Comparison of ENCODE assay signal across 8 cellular contexts in the genomic region with DNA sequence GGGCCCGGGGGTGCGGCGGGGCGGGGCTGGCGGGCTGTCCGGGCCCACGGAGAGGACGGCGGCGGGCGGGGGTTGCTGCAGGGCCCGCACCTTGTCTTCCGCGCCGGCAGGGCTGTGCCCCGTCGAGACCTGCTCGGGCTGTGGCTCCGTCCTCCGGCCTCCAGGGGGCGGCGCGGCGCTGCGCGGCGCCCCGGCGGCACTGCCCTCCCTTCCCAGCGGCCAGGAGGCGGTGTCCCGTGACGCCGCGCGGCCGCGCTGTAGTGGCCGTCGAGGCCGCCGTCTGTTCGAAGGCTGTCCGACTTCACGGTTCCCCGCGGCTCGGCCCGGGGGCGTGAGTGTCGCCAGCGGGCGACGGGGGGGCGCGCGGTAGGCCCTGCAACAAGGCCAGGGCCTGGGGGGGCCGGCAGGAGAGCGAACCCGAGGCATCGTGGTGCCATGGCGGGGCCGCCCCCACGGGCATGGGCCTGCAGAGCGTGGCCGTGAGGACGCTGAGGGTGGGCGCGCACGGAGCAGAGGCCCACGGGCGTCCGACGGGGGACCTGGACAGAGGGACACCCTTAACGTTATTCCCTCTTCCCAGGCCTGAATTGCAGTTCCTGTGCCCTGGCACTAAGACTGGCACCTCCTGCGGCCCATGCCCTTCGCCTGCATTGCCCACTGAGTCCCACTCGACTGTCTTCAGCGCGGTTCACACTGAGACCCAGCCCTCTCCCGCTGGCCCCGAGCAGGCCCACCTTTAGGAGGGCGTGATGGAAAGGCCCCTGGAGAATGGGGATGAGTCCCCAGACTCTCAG. TPM values are rescaled to one million over a fixed set of nuclear protein-coding genes. Genes with fewer than 3 reads are reported as not detected.
A peak's percentile ranks its signal among the peaks of the same experiment; 100 is the strongest.
DNase-seq lines count a peak whose midpoint lies in the region; ATAC-seq and TF ChIP-seq lines count a peak whose summit lies in the region.

A gene with protein sequence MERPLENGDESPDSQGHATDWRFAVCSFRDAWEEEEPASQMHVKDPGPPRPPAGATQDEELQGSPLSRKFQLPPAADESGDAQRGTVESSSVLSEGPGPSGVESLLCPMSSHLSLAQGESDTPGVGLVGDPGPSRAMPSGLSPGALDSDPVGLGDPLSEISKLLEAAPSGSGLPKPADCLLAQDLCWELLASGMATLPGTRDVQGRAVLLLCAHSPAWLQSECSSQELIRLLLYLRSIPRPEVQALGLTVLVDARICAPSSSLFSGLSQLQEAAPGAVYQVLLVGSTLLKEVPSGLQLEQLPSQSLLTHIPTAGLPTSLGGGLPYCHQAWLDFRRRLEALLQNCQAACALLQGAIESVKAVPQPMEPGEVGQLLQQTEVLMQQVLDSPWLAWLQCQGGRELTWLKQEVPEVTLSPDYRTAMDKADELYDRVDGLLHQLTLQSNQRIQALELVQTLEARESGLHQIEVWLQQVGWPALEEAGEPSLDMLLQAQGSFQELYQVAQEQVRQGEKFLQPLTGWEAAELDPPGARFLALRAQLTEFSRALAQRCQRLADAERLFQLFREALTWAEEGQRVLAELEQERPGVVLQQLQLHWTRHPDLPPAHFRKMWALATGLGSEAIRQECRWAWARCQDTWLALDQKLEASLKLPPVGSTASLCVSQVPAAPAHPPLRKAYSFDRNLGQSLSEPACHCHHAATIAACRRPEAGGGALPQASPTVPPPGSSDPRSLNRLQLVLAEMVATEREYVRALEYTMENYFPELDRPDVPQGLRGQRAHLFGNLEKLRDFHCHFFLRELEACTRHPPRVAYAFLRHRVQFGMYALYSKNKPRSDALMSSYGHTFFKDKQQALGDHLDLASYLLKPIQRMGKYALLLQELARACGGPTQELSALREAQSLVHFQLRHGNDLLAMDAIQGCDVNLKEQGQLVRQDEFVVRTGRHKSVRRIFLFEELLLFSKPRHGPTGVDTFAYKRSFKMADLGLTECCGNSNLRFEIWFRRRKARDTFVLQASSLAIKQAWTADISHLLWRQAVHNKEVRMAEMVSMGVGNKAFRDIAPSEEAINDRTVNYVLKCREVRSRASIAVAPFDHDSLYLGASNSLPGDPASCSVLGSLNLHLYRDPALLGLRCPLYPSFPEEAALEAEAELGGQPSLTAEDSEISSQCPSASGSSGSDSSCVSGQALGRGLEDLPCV (plus strand): TSS at position 237 of the 794 bp plus-strand sequence. CDS start 513 bp downstream, at position 750.

- H3K27me3 ChIP-seq in CD8-positive, alpha-beta T cell (ENCODE audit: insufficient read depth, low read length): no peaks in the 10 kb centered on the region
- H3K27me3 ChIP-seq in Peyer's patch: no peaks in the 10 kb centered on the region
- peaks cover 23% of the 10 kb centered on the region for H3K27me3 ChIP-seq in neural progenitor cell

- no peaks in the 10 kb centered on the region for H4K20me1 ChIP-seq in neural progenitor cell (ENCODE audit: low read depth)

- peak; percentile 97 for ATAC-seq in CD8-positive, alpha-beta T cell
- ATAC-seq in GM19452 (IDR thresholded peaks at IDR 0.05; ENCODE audit: unreplicated experiment): peak; percentile 81

- no peak within 1 kb of the TSS for H3K9ac ChIP-seq in neural progenitor cell

- peaks cover 5% of the 10 kb centered on the region for H3K36me3 ChIP-seq in CD8-positive, alpha-beta T cell (ENCODE audit: insufficient read depth, low read length)
- H3K36me3 ChIP-seq in Peyer's patch (no peaks in the 10 kb centered on the region), neural progenitor cell (no peaks in the 10 kb centered on the region)

- peaks cover 33% of the 10 kb centered on the region for H3K36me3 Mint-ChIP-seq in CD8-positive, alpha-beta T cell
- peaks cover 16% of the 10 kb centered on the region for H3K36me3 Mint-ChIP-seq in activated T-helper 1 cell treated with anti-CD3 and anti-CD28 coated beads, Interleukin-12 subunit alpha, Interleukin-12 subunit beta, Interleukin-2, Interleukin-4 antibody, amounts not matched to agents 30 ng/mL and 10 ng/mL and 1 ng/mL, durations not matched to agents 14 hours and 24 hours and 36 hours (ENCODE audit: low read depth)
- no peaks in the 10 kb centered on the region for H3K36me3 Mint-ChIP-seq in neural progenitor cell

- peaks cover 21% of the 10 kb centered on the region for H3K4me1 ChIP-seq in CD8-positive, alpha-beta T cell (ENCODE audit: insufficient read depth, low read length)
- H3K4me1 ChIP-seq in Peyer's patch (peaks cover 0 to 27% (median 7%) of the 10 kb centered on the region in 4 donors), neural progenitor cell (no peaks in the 10 kb centered on the region)

- H3K4me2 ChIP-seq in neural progenitor cell: peak within 1 kb of the TSS; percentile 83

- CTCF ChIA-PET in CD8-positive, alpha-beta T cell (lab: Charles Lee): interaction anchor here (1.0 to 1.5 kb wide), 3 partner anchors 8 to 11 kb away, joined by 4 to 10 read pairs (median 4); no protein-coding TSS in a partner anchor

- intact Hi-C loops in CD8-positive, alpha-beta T cell (cut with DNase I, micrococcal nuclease): loop anchor here (1.0 to 5.0 kb wide), 5 partner anchors 32 to 188 kb away; a partner anchor contains a TSS
- intact Hi-C loops in activated T-helper 1 cell treated with anti-CD3 and anti-CD28 coated beads, Interleukin-12 subunit alpha, Interleukin-12 subunit beta, Interleukin-2, Interleukin-4 antibody, amounts not matched to agents 30 ng/mL and 10 ng/mL and 1 ng/mL, durations not matched to agents 14 hours and 24 hours and 36 hours (cut with micrococcal nuclease): loop anchor here (1.0 to 5.0 kb wide), 7 partner anchors 32 to 202 kb away; a partner anchor contains a TSS

- H2AFZ ChIP-seq in neural progenitor cell (replicated peaks): peak within 1 kb of the TSS; percentile 91

- H3F3A ChIP-seq in neural progenitor cell (ENCODE audit: low read depth): no peaks in the 10 kb centered on the region

- H3K79me2 ChIP-seq in neural progenitor cell (ENCODE audit: low read depth): no peaks in the 10 kb centered on the region

- H3K4me3 Mint-ChIP-seq in CD8-positive, alpha-beta T cell: peak within 1 kb of the TSS; percentile 82
- H3K4me3 Mint-ChIP-seq in activated T-helper 1 cell treated with anti-CD3 and anti-CD28 coated beads, Interleukin-12 subunit alpha, Interleukin-12 subunit beta, Interleukin-2, Interleukin-4 antibody, amounts not matched to agents 30 ng/mL and 10 ng/mL and 1 ng/mL, durations not matched to agents 14 hours and 24 hours and 36 hours: peak within 1 kb of the TSS; percentile 88
- H3K4me3 Mint-ChIP-seq in neural progenitor cell: peak within 1 kb of the TSS; percentile 69

- no peaks in the 10 kb centered on the region for H3K9me3 Mint-ChIP-seq in CD8-positive, alpha-beta T cell
- H3K9me3 Mint-ChIP-seq in activated T-helper 1 cell treated with anti-CD3 and anti-CD28 coated beads, Interleukin-12 subunit alpha, Interleukin-12 subunit beta, Interleukin-2, Interleukin-4 antibody, amounts not matched to agents 30 ng/mL and 10 ng/mL and 1 ng/mL, durations not matched to agents 14 hours and 24 hours and 36 hours: no peaks in the 10 kb centered on the region
- no peaks in the 10 kb centered on the region for H3K9me3 Mint-ChIP-seq in neural progenitor cell

- peaks cover 17% of the 10 kb centered on the region for H3K4me1 Mint-ChIP-seq in CD8-positive, alpha-beta T cell (ENCODE audit: low read depth)
- H3K4me1 Mint-ChIP-seq in activated T-helper 1 cell treated with anti-CD3 and anti-CD28 coated beads, Interleukin-12 subunit alpha, Interleukin-12 subunit beta, Interleukin-2, Interleukin-4 antibody, amounts not matched to agents 30 ng/mL and 10 ng/mL and 1 ng/mL, durations not matched to agents 14 hours and 24 hours and 36 hours (ENCODE audit: low read depth): peaks cover 30% of the 10 kb centered on the region
- H3K4me1 Mint-ChIP-seq in neural progenitor cell: no peaks in the 10 kb centered on the region

- peak; percentile 58 to 89 (median 79) for DNase-seq in CD8-positive, alpha-beta T cell
- peak in 72 of 76 experiments; percentile 24 to 86 (median 71) for DNase-seq in HUDEP-2 (lab: John Stamatoyannopoulos, UW; ENCODE audit: unreplicated experiment in 76 of 76)
- peak; percentile 61 to 88 (median 87) for DNase-seq in Peyer's patch
- DNase-seq in activated T-helper 1 cell treated with anti-CD3 and anti-CD28 coated beads, Interleukin-12 subunit alpha, Interleukin-12 subunit beta, Interleukin-2, Interleukin-4 antibody, amounts not matched to agents 30 ng/mL and 10 ng/mL and 1 ng/mL, durations not matched to agents 14 hours and 24 hours and 36 hours (ENCODE audit: low spot score): peak; percentile 80
- DNase-seq in fibroblast of the aortic adventitia (ENCODE audit: low read depth): peak; percentile 59
- peak; percentile 86 for DNase-seq in neural progenitor cell (ENCODE audit: low spot score)
- DNase-seq in stromal cell of bone marrow (ENCODE audit: low read depth): peak; percentile 54

- no peaks in the 10 kb centered on the region for H3K9me3 ChIP-seq in CD8-positive, alpha-beta T cell (ENCODE audit: low read length)
- no peaks in the 10 kb centered on the region for H3K9me3 ChIP-seq in Peyer's patch
- no peaks in the 10 kb centered on the region for H3K9me3 ChIP-seq in neural progenitor cell (ENCODE audit: low read depth)

- POLR2A ChIA-PET in CD8-positive, alpha-beta T cell (lab: Charles Lee): no interaction called here

- TF ChIP-seq POLR2A in Peyer's patch (IDR thresholded peaks at IDR 0.05): no peak

- peak; percentile 60 for TF ChIP-seq CTCF in CD8-positive, alpha-beta T cell (IDR thresholded peaks at IDR 0.05)
- TF ChIP-seq CTCF in Peyer's patch (IDR thresholded peaks at IDR 0.05): peak; percentile 78 to 96 (median 92)
- peak; percentile 49 for TF ChIP-seq CTCF in fibroblast of the aortic adventitia (IDR thresholded peaks at IDR 0.05; ENCODE audit: insufficient read depth, low read length)
- peak; percentile 65 for TF ChIP-seq CTCF in neural progenitor cell (IDR thresholded peaks at IDR 0.05)

- peak within 1 kb of the TSS; percentile 66 for H3K27ac Mint-ChIP-seq in CD8-positive, alpha-beta T cell
- peak within 1 kb of the TSS; percentile 86 for H3K27ac Mint-ChIP-seq in activated T-helper 1 cell treated with anti-CD3 and anti-CD28 coated beads, Interleukin-12 subunit alpha, Interleukin-12 subunit beta, Interleukin-2, Interleukin-4 antibody, amounts not matched to agents 30 ng/mL and 10 ng/mL and 1 ng/mL, durations not matched to agents 14 hours and 24 hours and 36 hours
- no peak within 1 kb of the TSS for H3K27ac Mint-ChIP-seq in neural progenitor cell

- H3K27me3 Mint-ChIP-seq in CD8-positive, alpha-beta T cell (ENCODE audit: low read depth): no peaks in the 10 kb centered on the region
- H3K27me3 Mint-ChIP-seq in activated T-helper 1 cell treated with anti-CD3 and anti-CD28 coated beads, Interleukin-12 subunit alpha, Interleukin-12 subunit beta, Interleukin-2, Interleukin-4 antibody, amounts not matched to agents 30 ng/mL and 10 ng/mL and 1 ng/mL, durations not matched to agents 14 hours and 24 hours and 36 hours (ENCODE audit: insufficient read depth): no peaks in the 10 kb centered on the region
- H3K27me3 Mint-ChIP-seq in neural progenitor cell (ENCODE audit: insufficient read depth, low read depth): peaks cover 24% of the 10 kb centered on the region

- H3K27ac ChIP-seq in CD8-positive, alpha-beta T cell (ENCODE audit: low read depth, low read length): peak within 1 kb of the TSS; percentile 53
- H3K27ac ChIP-seq in Peyer's patch: peak within 1 kb of the TSS; percentile 33 to 75 (median 61)
- H3K27ac ChIP-seq in neural progenitor cell: no peak within 1 kb of the TSS

- peak within 1 kb of the TSS; percentile 84 for H3K4me3 ChIP-seq in CD8-positive, alpha-beta T cell (ENCODE audit: low read depth, low read length)
- H3K4me3 ChIP-seq in Peyer's patch (peak within 1 kb of the TSS; percentile 65 to 95 (median 85)), fibroblast of the aortic adventitia (ENCODE audit: low read depth, low read length) (peak within 1 kb of the TSS; percentile 67), neural progenitor cell (peak within 1 kb of the TSS; percentile 54)

RNA-seq across cellular contexts. Expression of the gene that starts here (rescaled TPM):
- total RNA-seq in CD8-positive, alpha-beta T cell: 10 to 100 TPM; 11.3 to 13.7 TPM
- total RNA-seq in Peyer's patch (10 to 100 TPM; 12.3 to 16.5 (median 14.0) TPM), fibroblast of the aortic adventitia (ENCODE audit: low replicate concordance) (13.3 and 24.3 TPM in 2 replicates), neural progenitor cell (ENCODE audit: low replicate concordance) (4.0 and 6.2 TPM in 2 replicates)
- total RNA-seq in activated T-helper 1 cell treated with anti-CD3 and anti-CD28 coated beads, Interleukin-12 subunit alpha, Interleukin-12 subunit beta, Interleukin-2, Interleukin-4 antibody, amounts not matched to agents 30 ng/mL and 10 ng/mL and 1 ng/mL, durations not matched to agents 14 hours and 24 hours and 36 hours: 39.6 and 42.3 TPM in 2 replicates
